8 cellular contexts compared by ENCODE assay signal in the genomic region with DNA sequence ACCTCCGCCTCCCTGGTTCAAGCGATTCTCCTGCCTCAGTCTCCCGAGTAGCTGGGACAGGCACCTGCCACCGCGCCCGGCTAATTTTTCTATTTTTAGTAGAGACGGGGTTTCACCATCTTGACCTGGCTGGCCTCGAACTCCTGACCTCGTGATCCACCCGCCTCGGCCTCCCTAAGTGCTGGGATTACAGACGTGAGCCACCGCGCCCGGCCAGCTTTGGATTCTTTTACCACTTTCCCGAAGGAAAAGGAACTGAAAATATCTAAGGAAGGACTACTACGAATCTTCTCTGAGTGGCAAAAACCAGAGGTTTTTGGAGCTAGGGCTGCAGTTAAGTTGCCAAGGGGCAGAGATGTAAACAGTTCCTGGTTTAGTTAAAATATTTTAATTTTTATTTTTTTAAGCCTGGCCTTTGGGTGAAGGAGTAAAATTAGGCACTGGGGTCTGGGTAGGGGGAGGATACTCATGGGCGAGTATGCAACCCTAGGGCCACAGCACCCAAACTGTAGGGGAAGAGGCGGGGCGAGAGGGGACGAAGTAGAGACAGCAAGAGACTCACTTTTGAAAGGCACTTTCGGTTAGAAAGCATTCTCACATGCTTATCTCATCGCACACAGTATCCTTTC. TPM values are rescaled to one million over a fixed set of nuclear protein-coding genes. Genes with fewer than 3 reads are reported as not detected.
DNase-seq lines count a peak whose midpoint lies in the region; ATAC-seq and TF ChIP-seq lines count a peak whose summit lies in the region.

No MANE protein-coding gene starts in this region.

- WGBS in heart right ventricle, 2 donors: 8 to 14% methylated on average over 23 of the region's 23 CpGs

- H3K4me1 Mint-ChIP-seq in CD4-positive, CD25-positive, alpha-beta regulatory T cell: peaks cover 47 to 77% (median 54%) of the 10 kb centered on the region in 4 donors

- H3K4me3 Mint-ChIP-seq in CD4-positive, CD25-positive, alpha-beta regulatory T cell: peak overlapping the region; percentile 93 to 98 (median 98)

- H3K36me3 ChIP-seq in CD4-positive, CD25-positive, alpha-beta regulatory T cell (ENCODE audit: control insufficient read depth, insufficient read depth, low read length): no peaks in the 10 kb centered on the region
- H3K36me3 ChIP-seq in heart right ventricle (no peaks in the 10 kb centered on the region), skeletal muscle satellite cell (ENCODE audit: insufficient read depth, low read length) (no peaks in the 10 kb centered on the region)

- H3K27me3 Mint-ChIP-seq in CD4-positive, CD25-positive, alpha-beta regulatory T cell: no peaks in the 10 kb centered on the region

- no peak for ATAC-seq in CD4-positive, CD25-positive, alpha-beta regulatory T cell (ENCODE audit: low read depth in 2 of 2)
- peak; percentile 52 for ATAC-seq in HG02943 (IDR thresholded peaks at IDR 0.05; ENCODE audit: low read depth, unreplicated experiment)
- ATAC-seq in heart right ventricle: peak; percentile 44 to 70 (median 62)
- no peak for ATAC-seq in HG03139 (IDR thresholded peaks at IDR 0.05; ENCODE audit: unreplicated experiment)
- no peak for ATAC-seq in GM19467 (IDR thresholded peaks at IDR 0.05; ENCODE audit: unreplicated experiment)

- no peak for DNase-seq in CD4-positive, CD25-positive, alpha-beta regulatory T cell
- DNase-seq in activated T-cell treated with anti-CD3 and anti-CD28 coated beads, Interleukin-2, amount 50 U/mL, for 48 hours: peak; percentile 61 to 62
- peak in 1 of 2 donors; percentile 23 for DNase-seq in heart right ventricle
- DNase-seq in activated gamma-delta T cell (lab: John Stamatoyannopoulos, UW): no peak

- no peaks in the 10 kb centered on the region for H3K9me3 Mint-ChIP-seq in CD4-positive, CD25-positive, alpha-beta regulatory T cell

- H3K4me1 ChIP-seq in CD4-positive, CD25-positive, alpha-beta regulatory T cell (ENCODE audit: control insufficient read depth, insufficient read depth, low read length, poor library complexity, severe bottlenecking): peaks cover 45% of the 10 kb centered on the region
- H3K4me1 ChIP-seq in heart right ventricle (peaks cover 0 to 51% (median 19%) of the 10 kb centered on the region in 9 donors), skeletal muscle satellite cell (ENCODE audit: control insufficient read depth, insufficient read depth, low read length) (peaks cover 6% of the 10 kb centered on the region)

- H3K9me3 ChIP-seq in CD4-positive, CD25-positive, alpha-beta regulatory T cell (ENCODE audit: control insufficient read depth in 2 of 2, low read length in 2 of 2): no peaks in the 10 kb centered on the region
- no peaks in the 10 kb centered on the region for H3K9me3 ChIP-seq in heart right ventricle
- no peaks in the 10 kb centered on the region for H3K9me3 ChIP-seq in skeletal muscle satellite cell (replicated peaks; ENCODE audit: low read length)

- peak overlapping the region; percentile 93 for H3K4me3 ChIP-seq in CD4-positive, CD25-positive, alpha-beta regulatory T cell (ENCODE audit: low read depth, low read length)
- peak overlapping the region; percentile 49 to 82 (median 71) for H3K4me3 ChIP-seq in heart right ventricle
- peak overlapping the region; percentile 82 for H3K4me3 ChIP-seq in skeletal muscle satellite cell (ENCODE audit: low read length)

- TF ChIP-seq CTCF in heart right ventricle (IDR thresholded peaks at IDR 0.05): no peak

- peak overlapping the region; percentile 98 to 100 (median 99) for H3K27ac Mint-ChIP-seq in CD4-positive, CD25-positive, alpha-beta regulatory T cell

- H3K27me3 ChIP-seq in CD4-positive, CD25-positive, alpha-beta regulatory T cell (ENCODE audit: control insufficient read depth, insufficient read depth, low read length): no peaks in the 10 kb centered on the region
- H3K27me3 ChIP-seq in heart right ventricle (no peaks in the 10 kb centered on the region), skeletal muscle satellite cell (ENCODE audit: control insufficient read depth, insufficient read depth, low read length) (no peaks in the 10 kb centered on the region)

- peak overlapping the region; percentile 98 for H3K27ac ChIP-seq in CD4-positive, CD25-positive, alpha-beta regulatory T cell (ENCODE audit: insufficient read depth, low read length, poor library complexity, severe bottlenecking)
- H3K27ac ChIP-seq in heart right ventricle: peak overlapping the region; percentile 82 to 97 (median 92)

- H3K36me3 Mint-ChIP-seq in CD4-positive, CD25-positive, alpha-beta regulatory T cell: peaks cover 6% of the 10 kb centered on the region

- H3K9ac ChIP-seq in skeletal muscle satellite cell (ENCODE audit: low read depth, low read length): peak overlapping the region; percentile 80

- H3K4me2 ChIP-seq in skeletal muscle satellite cell (ENCODE audit: low read length): peak overlapping the region; percentile 88

- intact Hi-C loops in heart right ventricle (cut with DNase I): loop anchor here in 9 of 10 donors (1.0 to 10.0 kb wide), 10 partner anchors 36 to 363 kb away; partner anchors contain the start of genes UBE2D3 (in 6 of the 9), SLC9B1 (in 4 of the 9), MANBA (in 1 of the 9) and NFKB1 (in 1 of the 9)

RNA-seq across cellular contexts. Expression of gene CISD2, which starts 0.5 kb away (rescaled TPM):
- total RNA-seq in CD4-positive, CD25-positive, alpha-beta regulatory T cell: 17.6 TPM
- 10 to 100 TPM; 27.6 to 42.3 (median 30.3) TPM for polyA plus RNA-seq in CD4-positive, CD25-positive, alpha-beta regulatory T cell
- total RNA-seq in heart right ventricle: 10 to 100 TPM; 12.1 to 22.1 (median 16.9) TPM
- polyA plus RNA-seq in heart right ventricle: 10 to 100 TPM; 11.0 to 31.0 TPM
- total RNA-seq in skeletal muscle satellite cell (2012; rRNA removed): 36.0 and 37.4 TPM in 2 replicates

RNA-seq across cellular contexts. Expression of gene UBE2D3, which starts 40.9 kb away (rescaled TPM):
- total RNA-seq in CD4-positive, CD25-positive, alpha-beta regulatory T cell: 587 TPM
- polyA plus RNA-seq in CD4-positive, CD25-positive, alpha-beta regulatory T cell: 100 to 1,000 TPM; 452 to 502 (median 479) TPM
- total RNA-seq in heart right ventricle: 100 to 1,000 TPM; 210 to 297 (median 250) TPM
- 100 to 1,000 TPM in 1 of 2 donors, 10 to 100 TPM in 1; 99.3 to 227 TPM for polyA plus RNA-seq in heart right ventricle
- 323 and 356 TPM in 2 replicates for total RNA-seq in skeletal muscle satellite cell (2012; rRNA removed)

Comparison
In these comparisons a context has a peak if more than half of its experiments do, and no peak if none do; other contexts are left out.
1. ATAC-seq: peak in HG02943 (single experiment) and heart right ventricle (8 of 8); none in CD4-positive, CD25-positive, alpha-beta regulatory T cell (0 of 2), HG03139 (single experiment) and GM19467 (single experiment).
2. DNase-seq: peak in activated T-cell treated with anti-CD3 and anti-CD28 coated beads, Interleukin-2, amount 50 U/mL, for 48 hours (2 of 2); none in CD4-positive, CD25-positive, alpha-beta regulatory T cell (0 of 3) and activated gamma-delta T cell (single experiment).
3. Peak in every context shown above with its lines, with median percentiles within 50 percentile points of each other: H3K4me3 ChIP-seq.